18 cellular contexts compared by ENCODE assay signal in the genomic region with DNA sequence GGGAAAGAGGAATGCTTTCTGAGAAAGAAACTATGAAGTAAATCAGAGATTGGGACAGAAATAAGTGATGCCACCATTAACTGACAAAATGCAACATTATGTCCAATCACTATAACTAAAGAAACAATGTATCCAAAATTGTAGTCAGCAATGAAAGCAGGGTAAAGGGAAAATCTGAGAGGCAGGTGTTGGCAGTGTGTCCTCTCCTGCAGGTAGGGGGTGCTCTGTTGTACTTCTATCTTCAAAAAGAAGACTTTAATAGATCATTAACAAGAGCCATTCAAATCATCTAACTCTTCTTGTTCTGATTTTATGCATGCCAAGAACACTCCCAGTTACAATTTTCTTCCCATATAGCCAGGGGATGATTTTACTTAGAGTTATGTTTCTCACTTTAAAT.
"Had no signal": no experiment of that assay in that cellular context is flagged by ENCODE, and none has a peak within 500 bp of the region (broad histone marks: within the 10 kb centered on the region; RNA-seq: fewer than 3 reads in every experiment).

No MANE protein-coding gene starts in this region.

- H3K4me3 Mint-ChIP-seq: activated T-helper 17 cell treated with anti-CD3 and anti-CD28 coated beads, Interleukin-2, amount 50 U/mL, for 72 hours; memory B cell; naive thymus-derived CD8-positive, alpha-beta T cell; stimulated activated effector memory CD8-positive, alpha-beta T cell treated with anti-CD3 and anti-CD28 coated beads, Interleukin-12 subunit alpha, Interleukin-12 subunit beta, amount 100 ng/mL, for 72 hours had no signal

- ATAC-seq: activated CD4-positive, CD25-positive, alpha-beta regulatory T cell treated with anti-CD3 and anti-CD28 coated beads, Interleukin-2, amount 50 U/mL, for 24 hours; activated T-helper 17 cell treated with anti-CD3 and anti-CD28 coated beads, Interleukin-2, amount 50 U/mL, for 72 hours; gastrocnemius medialis; left ventricle myocardium superior; naive thymus-derived CD8-positive, alpha-beta T cell; stimulated activated effector memory CD8-positive, alpha-beta T cell treated with anti-CD3 and anti-CD28 coated beads, Interleukin-12 subunit alpha, Interleukin-12 subunit beta, amount 100 ng/mL, for 72 hours had no signal

- H3K9me3 ChIP-seq: ascending aorta, gastrocnemius medialis, neutrophil had no signal

- H3K27ac ChIP-seq: ascending aorta, gastrocnemius medialis, neutrophil had no signal

- H3K27ac Mint-ChIP-seq: activated T-helper 17 cell treated with anti-CD3 and anti-CD28 coated beads, Interleukin-2, amount 50 U/mL, for 72 hours; memory B cell; naive thymus-derived CD8-positive, alpha-beta T cell; stimulated activated effector memory CD8-positive, alpha-beta T cell treated with anti-CD3 and anti-CD28 coated beads, Interleukin-12 subunit alpha, Interleukin-12 subunit beta, amount 100 ng/mL, for 72 hours had no signal

- DNase-seq: activated CD4-positive, alpha-beta T cell treated with anti-CD3 and anti-CD28 coated beads, Interleukin-2, amount 50 U/mL, for 1 hour; activated naive CD4-positive, alpha-beta T cell treated with Interleukin-2 at 50 U/mL for 16 hours; dermis blood vessel endothelial cell; erythroblast; gastrocnemius medialis; kidney glomerular epithelial cell; left ventricle myocardium superior; naive thymus-derived CD8-positive, alpha-beta T cell; retina; stimulated activated CD4-positive, alpha-beta T cell treated with anti-CD3 and anti-CD28 coated beads, Interleukin-12 subunit alpha, Interleukin-12 subunit beta, amount 100 ng/mL, for 4 hours; stimulated activated CD4-positive, alpha-beta T cell treated with anti-CD3 and anti-CD28 coated beads, Interleukin-2, amount 100 ng/mL, for 24 hours; T-helper 9 cell had no signal

- H3K4me1 ChIP-seq: ascending aorta, gastrocnemius medialis had no signal

- H3K36me3 Mint-ChIP-seq: memory B cell; naive thymus-derived CD8-positive, alpha-beta T cell; stimulated activated effector memory CD8-positive, alpha-beta T cell treated with anti-CD3 and anti-CD28 coated beads, Interleukin-12 subunit alpha, Interleukin-12 subunit beta, amount 100 ng/mL, for 72 hours had no signal

- H3K4me3 ChIP-seq: ascending aorta, gastrocnemius medialis had no signal

- H3K4me1 Mint-ChIP-seq: activated T-helper 17 cell treated with anti-CD3 and anti-CD28 coated beads, Interleukin-2, amount 50 U/mL, for 72 hours; memory B cell; naive thymus-derived CD8-positive, alpha-beta T cell; stimulated activated effector memory CD8-positive, alpha-beta T cell treated with anti-CD3 and anti-CD28 coated beads, Interleukin-12 subunit alpha, Interleukin-12 subunit beta, amount 100 ng/mL, for 72 hours had no signal

- H3K36me3 ChIP-seq: ascending aorta, gastrocnemius medialis, neutrophil had no signal

- H3K9me3 Mint-ChIP-seq: activated T-helper 17 cell treated with anti-CD3 and anti-CD28 coated beads, Interleukin-2, amount 50 U/mL, for 72 hours; memory B cell had no signal

- H3K27me3 Mint-ChIP-seq: activated T-helper 17 cell treated with anti-CD3 and anti-CD28 coated beads, Interleukin-2, amount 50 U/mL, for 72 hours; memory B cell; naive thymus-derived CD8-positive, alpha-beta T cell had no signal

- H3K27me3 ChIP-seq: ascending aorta, gastrocnemius medialis, neutrophil had no signal
